12 cellular contexts compared by ENCODE assay signal in the genomic region with DNA sequence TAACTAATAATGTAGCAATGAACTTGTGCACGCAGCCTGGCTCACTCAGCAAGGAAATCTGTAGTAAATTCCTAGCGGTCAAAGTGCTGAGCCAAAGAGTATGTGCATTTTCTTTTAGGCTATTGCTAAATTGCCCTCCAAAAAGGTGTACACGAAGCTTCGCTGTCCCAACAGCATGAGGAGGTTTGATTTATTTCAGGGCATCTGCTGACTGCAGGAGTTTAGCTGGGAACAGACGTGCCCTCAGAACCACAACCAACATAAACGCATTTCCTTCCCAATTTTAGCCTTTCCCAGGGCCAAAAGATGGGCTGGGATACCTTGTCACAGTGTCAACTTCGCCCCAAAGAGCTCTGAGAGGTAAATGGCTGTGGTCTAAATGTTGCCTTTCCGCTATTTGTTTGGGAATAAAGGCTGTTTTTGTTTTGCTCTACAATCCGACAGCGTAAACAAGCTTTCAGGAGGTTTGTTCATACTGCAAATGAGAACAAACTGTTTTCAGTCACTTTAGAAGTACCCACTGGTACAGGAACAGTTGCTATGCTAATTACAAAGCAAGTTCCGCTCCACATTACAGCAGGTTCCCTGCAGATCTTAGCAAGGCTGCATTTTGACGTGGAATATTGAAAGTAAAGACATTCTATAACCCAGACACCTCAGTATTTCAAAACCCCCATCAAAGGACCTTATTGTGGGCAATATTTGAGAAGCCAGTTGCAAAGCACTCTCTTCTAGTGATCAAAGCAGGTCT. TPM values are rescaled to one million over a fixed set of nuclear protein-coding genes. Genes with fewer than 3 reads are reported as not detected.
DNase-seq lines count a peak whose midpoint lies in the region; ATAC-seq and FAIRE-seq lines count a peak whose summit lies in the region.
"Had no signal": no experiment of that assay in that cellular context is flagged by ENCODE, and none has a peak within 500 bp of the region (broad histone marks: within the 10 kb centered on the region; RNA-seq: fewer than 3 reads in every experiment).

No MANE protein-coding gene starts in this region.

- FAIRE-seq in urothelium cell line (lab: Jason Lieb, UNC), result peak; percentile 35
- FAIRE-seq: colon had no signal

- H3K27me3 Mint-ChIP-seq in activated naive CD8-positive, alpha-beta T cell treated with anti-CD3 and anti-CD28 coated beads, Interleukin-2, amount 50 U/mL, for 24 hours, result no peaks in the 10 kb centered on the region

- peaks cover 90% of the 10 kb centered on the region for H3K4me1 Mint-ChIP-seq in activated naive CD8-positive, alpha-beta T cell treated with anti-CD3 and anti-CD28 coated beads, Interleukin-2, amount 50 U/mL, for 24 hours

- intact Hi-C loops in left ventricle myocardium superior (cut with micrococcal nuclease) (no loop called here), left cardiac atrium (cut with DNase I) (no loop called here)

- H3K27me3 ChIP-seq in muscle layer of duodenum (ENCODE audit: low read depth, low read length), result no peaks in the 10 kb centered on the region

- no peak overlapping the region for H3K4me3 ChIP-seq in muscle layer of duodenum (ENCODE audit: low read depth in 1 of 2, low read length in 2 of 2)

- H3K9me3 Mint-ChIP-seq in activated naive CD8-positive, alpha-beta T cell treated with anti-CD3 and anti-CD28 coated beads, Interleukin-2, amount 50 U/mL, for 24 hours, result no peaks in the 10 kb centered on the region

- H3K27ac Mint-ChIP-seq in activated naive CD8-positive, alpha-beta T cell treated with anti-CD3 and anti-CD28 coated beads, Interleukin-2, amount 50 U/mL, for 24 hours, result peak overlapping the region; percentile 76

- ATAC-seq in left ventricle myocardium superior (peak; percentile 1), left cardiac atrium (no peak), esophagus mucosa (no peak)
- ATAC-seq in activated naive CD8-positive, alpha-beta T cell treated with anti-CD3 and anti-CD28 coated beads, Interleukin-2, amount 50 U/mL, for 24 hours, result peak; percentile 34

- H3K9me3 ChIP-seq in muscle layer of duodenum (ENCODE audit: control insufficient read depth in 1 of 2, low read length in 2 of 2), result no peaks in the 10 kb centered on the region

- DNase-seq in left ventricle myocardium superior (no peak), left cardiac atrium (no peak), urothelium cell line (ENCODE audit: low spot score) (no peak), activated gamma-delta T cell (lab: John Stamatoyannopoulos, UW) (no peak), HCEC 1CT (no peak)
- no peak for DNase-seq in activated naive CD8-positive, alpha-beta T cell treated with anti-CD3 and anti-CD28 coated beads, Interleukin-2, amount 50 U/mL, for 24 hours
- DNase-seq: activated CD4-positive, CD25-positive, alpha-beta regulatory T cell treated with anti-CD3 and anti-CD28 coated beads, Interleukin-2, amount 50 U/mL, for 72 hours; Calu3 had no signal

- peak overlapping the region; percentile 57 for H3K27ac ChIP-seq in muscle layer of duodenum (ENCODE audit: low read length)
- H3K27ac ChIP-seq: KMS-11 had no signal

- peaks cover 38 to 42% of the 10 kb centered on the region in 2 donors for H3K36me3 ChIP-seq in muscle layer of duodenum (ENCODE audit: control insufficient read depth in 1 of 2, insufficient read depth in 2 of 2, low read length in 2 of 2)

- peaks cover 58% of the 10 kb centered on the region for H3K36me3 Mint-ChIP-seq in activated naive CD8-positive, alpha-beta T cell treated with anti-CD3 and anti-CD28 coated beads, Interleukin-2, amount 50 U/mL, for 24 hours (ENCODE audit: low read depth)

- peak overlapping the region; percentile 60 for H3K4me3 Mint-ChIP-seq in activated naive CD8-positive, alpha-beta T cell treated with anti-CD3 and anti-CD28 coated beads, Interleukin-2, amount 50 U/mL, for 24 hours

- H3K4me1 ChIP-seq in muscle layer of duodenum (ENCODE audit: control insufficient read depth in 1 of 2, insufficient read depth in 2 of 2, low read length in 2 of 2), result peaks cover 27 to 30% of the 10 kb centered on the region in 2 donors

RNA-seq across cellular contexts. Expression of gene VSIR, which starts 16.7 kb away (rescaled TPM):
- 127 TPM for total RNA-seq in left ventricle myocardium superior
- total RNA-seq in left cardiac atrium, result 10 to 100 TPM; 40.6 to 65.3 TPM
- 45.8 TPM for total RNA-seq in esophagus mucosa

RNA-seq across cellular contexts. Expression of gene C10orf105, which starts 37.0 kb away (rescaled TPM):
- total RNA-seq in left ventricle myocardium superior, result 0.07 TPM
- total RNA-seq in left cardiac atrium, result under 1 TPM; 0.27 to 0.47 TPM
- not detected for total RNA-seq in esophagus mucosa
- total RNA-seq: Calu3 had no signal

Comparison
In these comparisons a context has a peak if more than half of its experiments do, and no peak if none do; other contexts are left out.
1. ATAC-seq: peak in left ventricle myocardium superior (single experiment) and activated naive CD8-positive, alpha-beta T cell treated with anti-CD3 and anti-CD28 coated beads, Interleukin-2, amount 50 U/mL, for 24 hours (single experiment); none in left cardiac atrium (0 of 2) and esophagus mucosa (single experiment).